ENCODE assay signal across 1 cellular context in genomic region chr11:68756171-68756766, GRCh38.
TF ChIP-seq lines count a peak whose summit lies in the region.

No MANE protein-coding gene starts in this region.

TF ChIP-seq in HepG2, 621 proteins besides CTCF, POLR2A, EP300 and RAD21:
- TF ChIP-seq, protein P1, sequence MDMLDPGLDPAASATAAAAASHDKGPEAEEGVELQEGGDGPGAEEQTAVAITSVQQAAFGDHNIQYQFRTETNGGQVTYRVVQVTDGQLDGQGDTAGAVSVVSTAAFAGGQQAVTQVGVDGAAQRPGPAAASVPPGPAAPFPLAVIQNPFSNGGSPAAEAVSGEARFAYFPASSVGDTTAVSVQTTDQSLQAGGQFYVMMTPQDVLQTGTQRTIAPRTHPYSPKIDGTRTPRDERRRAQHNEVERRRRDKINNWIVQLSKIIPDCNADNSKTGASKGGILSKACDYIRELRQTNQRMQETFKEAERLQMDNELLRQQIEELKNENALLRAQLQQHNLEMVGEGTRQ (IDR thresholded peaks at IDR 0.05; ENCODE audit: low read depth, low read length), result no peak
- TF ChIP-seq, protein P1 (CRISPR knock-in tag; IDR thresholded peaks at IDR 0.05; ENCODE audit: borderline replicate concordance), result no peak
- no peak for TF ChIP-seq SP2 (CRISPR knock-in tag; IDR thresholded peaks at IDR 0.05)
- TF ChIP-seq ZNF713 (CRISPR knock-in tag; IDR thresholded peaks at IDR 0.05), result no peak
- TF ChIP-seq ZNF44 (CRISPR knock-in tag; IDR thresholded peaks at IDR 0.05), result no peak
- TF ChIP-seq NONO (IDR thresholded peaks at IDR 0.05), result no peak
- TF ChIP-seq NONO (CRISPR knock-in tag; conservative IDR thresholded peaks at IDR 0.05), result no peak
- TF ChIP-seq FLYWCH1 (CRISPR knock-in tag; IDR thresholded peaks at IDR 0.05), result no peak
- TF ChIP-seq, protein P2, sequence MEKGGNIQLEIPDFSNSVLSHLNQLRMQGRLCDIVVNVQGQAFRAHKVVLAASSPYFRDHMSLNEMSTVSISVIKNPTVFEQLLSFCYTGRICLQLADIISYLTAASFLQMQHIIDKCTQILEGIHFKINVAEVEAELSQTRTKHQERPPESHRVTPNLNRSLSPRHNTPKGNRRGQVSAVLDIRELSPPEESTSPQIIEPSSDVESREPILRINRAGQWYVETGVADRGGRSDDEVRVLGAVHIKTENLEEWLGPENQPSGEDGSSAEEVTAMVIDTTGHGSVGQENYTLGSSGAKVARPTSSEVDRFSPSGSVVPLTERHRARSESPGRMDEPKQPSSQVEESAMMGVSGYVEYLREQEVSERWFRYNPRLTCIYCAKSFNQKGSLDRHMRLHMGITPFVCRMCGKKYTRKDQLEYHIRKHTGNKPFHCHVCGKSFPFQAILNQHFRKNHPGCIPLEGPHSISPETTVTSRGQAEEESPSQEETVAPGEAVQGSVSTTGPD (CRISPR knock-in tag; IDR thresholded peaks at IDR 0.05), result no peak
- TF ChIP-seq ZNF230 (CRISPR knock-in tag; IDR thresholded peaks at IDR 0.05), result no peak
- no peak for TF ChIP-seq CEBPG (CRISPR knock-in tag; IDR thresholded peaks at IDR 0.05)
- TF ChIP-seq ARID2 (CRISPR knock-in tag; IDR thresholded peaks at IDR 0.05; ENCODE audit: borderline replicate concordance), result no peak
- TF ChIP-seq, protein P3, sequence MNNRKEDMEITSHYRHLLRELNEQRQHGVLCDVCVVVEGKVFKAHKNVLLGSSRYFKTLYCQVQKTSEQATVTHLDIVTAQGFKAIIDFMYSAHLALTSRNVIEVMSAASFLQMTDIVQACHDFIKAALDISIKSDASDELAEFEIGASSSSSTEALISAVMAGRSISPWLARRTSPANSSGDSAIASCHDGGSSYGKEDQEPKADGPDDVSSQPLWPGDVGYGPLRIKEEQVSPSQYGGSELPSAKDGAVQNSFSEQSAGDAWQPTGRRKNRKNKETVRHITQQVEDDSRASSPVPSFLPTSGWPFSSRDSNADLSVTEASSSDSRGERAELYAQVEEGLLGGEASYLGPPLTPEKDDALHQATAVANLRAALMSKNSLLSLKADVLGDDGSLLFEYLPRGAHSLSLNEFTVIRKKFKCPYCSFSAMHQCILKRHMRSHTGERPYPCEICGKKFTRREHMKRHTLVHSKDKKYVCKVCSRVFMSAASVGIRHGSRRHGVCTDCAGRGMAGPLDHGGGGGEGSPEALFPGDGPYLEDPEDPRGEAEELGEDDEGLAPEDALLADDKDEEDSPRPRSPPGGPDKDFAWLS (CRISPR knock-in tag; IDR thresholded peaks at IDR 0.05; ENCODE audit: borderline replicate concordance), result no peak
- TF ChIP-seq, protein P4, sequence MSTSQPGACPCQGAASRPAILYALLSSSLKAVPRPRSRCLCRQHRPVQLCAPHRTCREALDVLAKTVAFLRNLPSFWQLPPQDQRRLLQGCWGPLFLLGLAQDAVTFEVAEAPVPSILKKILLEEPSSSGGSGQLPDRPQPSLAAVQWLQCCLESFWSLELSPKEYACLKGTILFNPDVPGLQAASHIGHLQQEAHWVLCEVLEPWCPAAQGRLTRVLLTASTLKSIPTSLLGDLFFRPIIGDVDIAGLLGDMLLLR (CRISPR knock-in tag; IDR thresholded peaks at IDR 0.05), result no peak
- no peak for TF ChIP-seq GATAD1 (CRISPR knock-in tag; IDR thresholded peaks at IDR 0.05)
- TF ChIP-seq ZNF792 (CRISPR knock-in tag; IDR thresholded peaks at IDR 0.05), result no peak
- TF ChIP-seq CREM (IDR thresholded peaks at IDR 0.05), result no peak
- no peak for TF ChIP-seq CREM (CRISPR knock-in tag; IDR thresholded peaks at IDR 0.05)
- TF ChIP-seq ZNF569 (CRISPR knock-in tag; IDR thresholded peaks at IDR 0.05; ENCODE audit: borderline replicate concordance), result no peak
- no peak for TF ChIP-seq ZNF687 (CRISPR knock-in tag; IDR thresholded peaks at IDR 0.05)
- no peak for TF ChIP-seq MED8 (CRISPR knock-in tag; IDR thresholded peaks at IDR 0.05; ENCODE audit: insufficient replicate concordance)
